In the genomic region with DNA sequence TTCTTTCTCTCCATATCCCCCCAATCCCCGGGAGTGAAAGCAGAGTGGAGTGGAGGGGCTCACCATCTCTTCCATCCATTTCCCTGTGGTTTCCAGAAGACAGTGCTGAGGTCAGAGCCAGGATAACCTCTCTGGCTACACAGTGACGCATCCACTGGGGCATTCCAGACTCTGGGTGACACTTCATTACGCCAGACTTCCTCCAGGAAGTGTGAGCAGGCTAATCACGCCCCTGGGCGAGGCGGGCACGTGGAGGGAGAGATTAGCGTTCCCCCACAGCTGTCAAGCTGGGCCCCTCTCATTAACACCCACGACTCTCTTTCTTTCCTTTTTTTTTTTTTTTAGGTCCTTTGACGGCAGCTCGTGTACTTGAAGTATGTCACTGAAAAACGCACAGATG, we compare ENCODE assay signal across 11 cellular contexts.
DNase-seq lines count a peak whose midpoint lies in the region; ATAC-seq, FAIRE-seq and TF ChIP-seq lines count a peak whose summit lies in the region.
"Had no signal": no experiment of that assay in that cellular context is flagged by ENCODE, and none has a peak within 500 bp of the region (broad histone marks: within the 10 kb centered on the region; RNA-seq: fewer than 3 reads in every experiment).

No MANE protein-coding gene starts in this region.

- H3K4me1 ChIP-seq in BLaER1 treated with 17β-estradiol and CSF1 and Interleukin-3, amounts not matched to agents 10 nM and 100 nM = peaks cover 16 to 58% (median 45%) of the 10 kb centered on the region in 10 experiments
- no peaks in the 10 kb centered on the region for H3K4me1 ChIP-seq in mucosa of descending colon (ENCODE audit: low read depth)
- H3K4me1 ChIP-seq: neural progenitor cell had no signal

- peaks cover 0 to 23% (median 6%) of the 10 kb centered on the region in 11 experiments; a peak in 7 of 22 replicates for H3K9me3 ChIP-seq in BLaER1 treated with 17β-estradiol and CSF1 and Interleukin-3, amounts not matched to agents 10 nM and 100 nM (replicated peaks in 1 of 11)
- no peaks in the 10 kb centered on the region for H3K9me3 ChIP-seq in mucosa of descending colon
- H3K9me3 ChIP-seq: stomach had no signal

- H3K36me3 ChIP-seq in BLaER1 treated with 17β-estradiol and CSF1 and Interleukin-3, amounts not matched to agents 10 nM and 100 nM = peaks cover 0 to 29% (median 0%) of the 10 kb centered on the region in 11 experiments; a peak in 3 of 22 replicates
- H3K36me3 ChIP-seq in bronchial epithelial cell (ENCODE audit: control insufficient read depth, insufficient read depth, low read length) (no peaks in the 10 kb centered on the region), mucosa of descending colon (ENCODE audit: low read depth) (no peaks in the 10 kb centered on the region)
- H3K36me3 ChIP-seq: neural progenitor cell, stomach had no signal

- H3K9ac ChIP-seq in BLaER1 treated with 17β-estradiol and CSF1 and Interleukin-3, amounts not matched to agents 10 nM and 100 nM = no peak overlapping the region
- H3K9ac ChIP-seq: GM23248, neural progenitor cell had no signal

- H3K4me2 ChIP-seq in BLaER1 treated with 17β-estradiol and CSF1 and Interleukin-3, amounts not matched to agents 10 nM and 100 nM = peak overlapping the region; percentile 12 to 76 (median 58); a peak in 21 of 22 replicates
- H3K4me2 ChIP-seq: neural progenitor cell had no signal

- FAIRE-seq in bronchial epithelial cell (lab: Jason Lieb, UNC) = no peak

- peaks cover 0 to 46% (median 0%) of the 10 kb centered on the region in 11 experiments; a peak in 6 of 22 replicates for H3K27me3 ChIP-seq in BLaER1 treated with 17β-estradiol and CSF1 and Interleukin-3, amounts not matched to agents 10 nM and 100 nM
- peaks cover 5% of the 10 kb centered on the region for H3K27me3 ChIP-seq in bronchial epithelial cell (ENCODE audit: control insufficient read depth, insufficient read depth, low read length)
- H3K27me3 ChIP-seq: neural progenitor cell, stomach had no signal

- no peak overlapping the region for H3K4me3 ChIP-seq in BLaER1 treated with 17β-estradiol and CSF1 and Interleukin-3, amounts not matched to agents 10 nM and 100 nM
- no peak overlapping the region for H3K4me3 ChIP-seq in bronchial epithelial cell (ENCODE audit: low read depth, low read length)
- no peak overlapping the region for H3K4me3 ChIP-seq in mucosa of descending colon
- H3K4me3 ChIP-seq: GM23248, neural progenitor cell, stomach had no signal

- TF ChIP-seq CTCF in bronchial epithelial cell (IDR thresholded peaks at IDR 0.05; ENCODE audit: insufficient read depth, low read length, severe bottlenecking) (no peak), mucosa of descending colon (IDR thresholded peaks at IDR 0.05) (no peak)

- ATAC-seq in mucosa of descending colon (peak; percentile 26), GM21737 (IDR thresholded peaks at IDR 0.05; ENCODE audit: unreplicated experiment) (no peak)

- intact Hi-C loops in mucosa of descending colon (cut with DNase I, micrococcal nuclease) = no loop called here

- H3K27ac ChIP-seq in BLaER1 treated with 17β-estradiol and CSF1 and Interleukin-3, amounts not matched to agents 10 nM and 100 nM = 0 out of 22 replicates have a peak overlapping the region, but pooled peaks of 1 of the 11 experiments have one; percentile 0
- H3K27ac ChIP-seq: GM23248, neural progenitor cell, stomach had no signal

- DNase-seq in LHCN-M2 (ENCODE audit: low read depth) (peak; percentile 8), bronchial epithelial cell (ENCODE audit: low read depth) (peak; percentile 42), mucosa of descending colon (no peak), NCI-H187 treated with DMSO at 0.1 percent for 48 hours (lab: John Stamatoyannopoulos, UW) (no peak), GOT3 (lab: John Stamatoyannopoulos, UW) (no peak)
- DNase-seq in stimulated activated CD4-positive, alpha-beta T cell treated with anti-CD3 and anti-CD28 coated beads, Interleukin-1b, Interleukin-23, amount 100 ng/mL, for 48 hours = no peak
- DNase-seq: GM23248, stomach had no signal

- peaks cover 0 to 36% (median 0%) of the 10 kb centered on the region in 11 experiments; a peak in 3 of 22 replicates for H4K20me1 ChIP-seq in BLaER1 treated with 17β-estradiol and CSF1 and Interleukin-3, amounts not matched to agents 10 nM and 100 nM

Comparison
In these comparisons a context has a peak if more than half of its experiments do, and no peak if none do; other contexts are left out.
1. DNase-seq: peak in LHCN-M2 (single experiment) and bronchial epithelial cell (single experiment); none in mucosa of descending colon (0 of 3), stimulated activated CD4-positive, alpha-beta T cell treated with anti-CD3 and anti-CD28 coated beads, Interleukin-1b, Interleukin-23, amount 100 ng/mL, for 48 hours (single experiment), NCI-H187 treated with DMSO at 0.1 percent for 48 hours (single experiment) and GOT3 (single experiment).